ENCODE assay signal across 29 cellular contexts in the genomic region with DNA sequence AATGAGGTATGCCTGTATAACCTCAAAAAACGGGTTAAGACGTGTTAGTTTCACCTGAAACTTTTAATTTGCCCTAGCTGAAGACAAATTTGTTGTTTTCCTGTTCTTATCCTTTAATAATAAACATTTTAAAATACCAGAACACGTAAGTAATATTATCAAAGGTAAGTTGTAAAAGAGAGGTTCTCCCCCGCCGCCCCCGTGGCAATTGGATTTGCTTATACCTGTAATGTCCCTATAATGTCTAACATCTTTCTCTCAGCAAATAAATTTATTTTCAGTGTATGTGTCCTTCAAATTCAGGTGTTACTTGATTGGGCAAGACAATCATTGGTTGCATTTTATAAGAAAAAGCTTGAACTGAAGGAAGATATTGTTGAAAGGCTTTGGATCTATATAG.
"Had no signal": no experiment of that assay in that cellular context is flagged by ENCODE, and none has a peak within 500 bp of the region (broad histone marks: within the 10 kb centered on the region; RNA-seq: fewer than 3 reads in every experiment).

No MANE protein-coding gene starts in this region.

- H3K4me3 Mint-ChIP-seq: stimulated activated effector memory CD8-positive, alpha-beta T cell treated with anti-CD3 and anti-CD28 coated beads, Interleukin-12 subunit alpha, Interleukin-12 subunit beta, amount 100 ng/mL, for 72 hours; stimulated activated memory B cell treated with anti-CD40 and anti-IgM and Interleukin-4, amounts not matched to agents 10 μg/mL and 1 μg/mL and 100 μg/mL, for 72 hours; stimulated activated naive B cell treated with anti-CD40 and anti-IgM and Interleukin-4, amounts not matched to agents 10 μg/mL and 1 μg/mL and 100 μg/mL, for 72 hours; stimulated activated naive CD8-positive, alpha-beta T cell treated with anti-CD3 and anti-CD28 coated beads, Interleukin-15, amount 100 ng/mL, for 72 hours; stimulated activated naive CD8-positive, alpha-beta T cell treated with anti-CD3 and anti-CD28 coated beads, Interleukin-15, Interleukin-2, amounts not matched to agents 100 ng/mL and 50 ng/mL, for 24 hours; type B pancreatic cell had no signal

- DNase-seq: stimulated activated CD4-positive, alpha-beta T cell treated with anti-CD3 and anti-CD28 coated beads, Interleukin-2, amount 100 ng/mL, for 48 hours; stimulated activated CD4-positive, alpha-beta T cell treated with anti-CD3 and anti-CD28 coated beads, Interleukin-4, amount 100 ng/mL, for 1 hour; stimulated activated CD4-positive, alpha-beta T cell treated with anti-CD3 and anti-CD28 coated beads, Interleukin-4, amount 100 ng/mL, for 24 hours; stimulated activated CD4-positive, alpha-beta T cell treated with anti-CD3 and anti-CD28 coated beads, Interleukin-4, amount 100 ng/mL, for 4 hours; stimulated activated CD8-positive, alpha-beta memory T cell treated with anti-CD3 and anti-CD28 coated beads, Interleukin-4, amount 100 ng/mL, for 48 hours; stimulated activated naive B cell treated with anti-CD40 and anti-IgM and Interleukin-4, amounts not matched to agents 10 μg/mL and 1 μg/mL and 100 μg/mL, for 72 hours; stimulated activated naive CD4-positive, alpha-beta T cell; stimulated activated naive CD4-positive, alpha-beta T cell treated with Interleukin-2 at 50 U/mL for 16 hours; stimulated activated naive CD8-positive, alpha-beta T cell treated with anti-CD3 and anti-CD28 coated beads, Interleukin-15, amount 100 ng/mL, for 72 hours; stimulated activated naive CD8-positive, alpha-beta T cell treated with anti-CD3 and anti-CD28 coated beads, Interleukin-15, Interleukin-2, amounts not matched to agents 100 U/mL and 50 U/mL, for 24 hours; stomach; substantia nigra; testis; thyroid gland; tibial artery; transverse colon; trophoblast cell; upper lobe of left lung; upper lobe of right lung; uterus had no signal

- FAIRE-seq: urothelium cell line had no signal

- H3K27me3 ChIP-seq: stomach, suprapubic skin, testis, thyroid gland, tibial artery, tibial nerve, transverse colon, upper lobe of left lung, upper lobe of right lung, uterus, vagina had no signal

- H3K9me3 ChIP-seq: stomach, suprapubic skin, testis, thoracic aorta, thyroid gland, tibial artery, tibial nerve, transverse colon, upper lobe of left lung, upper lobe of right lung, uterus, vagina had no signal

- H3K27ac Mint-ChIP-seq: stimulated activated effector memory CD8-positive, alpha-beta T cell treated with anti-CD3 and anti-CD28 coated beads, Interleukin-12 subunit alpha, Interleukin-12 subunit beta, amount 100 ng/mL, for 72 hours; stimulated activated memory B cell treated with anti-CD40 and anti-IgM and Interleukin-4, amounts not matched to agents 10 μg/mL and 1 μg/mL and 100 μg/mL, for 72 hours; stimulated activated naive B cell treated with anti-CD40 and anti-IgM and Interleukin-4, amounts not matched to agents 10 μg/mL and 1 μg/mL and 100 μg/mL, for 72 hours; stimulated activated naive CD8-positive, alpha-beta T cell treated with anti-CD3 and anti-CD28 coated beads, Interleukin-15, Interleukin-2, amounts not matched to agents 100 ng/mL and 50 ng/mL, for 24 hours; type B pancreatic cell had no signal

- H3K9me3 Mint-ChIP-seq: stimulated activated effector memory CD8-positive, alpha-beta T cell treated with anti-CD3 and anti-CD28 coated beads, Interleukin-12 subunit alpha, Interleukin-12 subunit beta, amount 100 ng/mL, for 72 hours; stimulated activated memory B cell treated with anti-CD40 and anti-IgM and Interleukin-4, amounts not matched to agents 10 μg/mL and 1 μg/mL and 100 μg/mL, for 72 hours; stimulated activated naive B cell treated with anti-CD40 and anti-IgM and Interleukin-4, amounts not matched to agents 10 μg/mL and 1 μg/mL and 100 μg/mL, for 72 hours; stimulated activated naive CD8-positive, alpha-beta T cell treated with anti-CD3 and anti-CD28 coated beads, Interleukin-15, amount 100 ng/mL, for 72 hours; stimulated activated naive CD8-positive, alpha-beta T cell treated with anti-CD3 and anti-CD28 coated beads, Interleukin-15, Interleukin-2, amounts not matched to agents 100 ng/mL and 50 ng/mL, for 24 hours; type B pancreatic cell had no signal

- H3K36me3 ChIP-seq: uterus had no signal

- H3K27me3 Mint-ChIP-seq: stimulated activated memory B cell treated with anti-CD40 and anti-IgM and Interleukin-4, amounts not matched to agents 10 μg/mL and 1 μg/mL and 100 μg/mL, for 72 hours; stimulated activated naive B cell treated with anti-CD40 and anti-IgM and Interleukin-4, amounts not matched to agents 10 μg/mL and 1 μg/mL and 100 μg/mL, for 72 hours; stimulated activated naive CD8-positive, alpha-beta T cell treated with anti-CD3 and anti-CD28 coated beads, Interleukin-15, amount 100 ng/mL, for 72 hours; stimulated activated naive CD8-positive, alpha-beta T cell treated with anti-CD3 and anti-CD28 coated beads, Interleukin-15, Interleukin-2, amounts not matched to agents 100 ng/mL and 50 ng/mL, for 24 hours; type B pancreatic cell had no signal

- H3K4me3 ChIP-seq: stomach, suprapubic skin, testis, thoracic aorta, thyroid gland, tibial artery, tibial nerve, transverse colon, upper lobe of left lung, upper lobe of right lung, uterus, vagina had no signal

- ATAC-seq: stimulated activated effector memory CD8-positive, alpha-beta T cell treated with anti-CD3 and anti-CD28 coated beads, Interleukin-12 subunit alpha, Interleukin-12 subunit beta, amount 100 ng/mL, for 72 hours; stimulated activated memory B cell treated with anti-CD40 and anti-IgM and Interleukin-4, amounts not matched to agents 10 μg/mL and 1 μg/mL and 100 μg/mL, for 72 hours; stimulated activated naive B cell treated with anti-CD40 and anti-IgM and Interleukin-4, amounts not matched to agents 10 μg/mL and 1 μg/mL and 100 μg/mL, for 72 hours; stimulated activated naive CD8-positive, alpha-beta T cell treated with anti-CD3 and anti-CD28 coated beads, Interleukin-15, amount 100 ng/mL, for 72 hours; stimulated activated naive CD8-positive, alpha-beta T cell treated with anti-CD3 and anti-CD28 coated beads, Interleukin-15, Interleukin-2, amounts not matched to agents 100 U/mL and 50 U/mL, for 24 hours; upper lobe of right lung had no signal

- H3K27ac ChIP-seq: stomach, suprapubic skin, testis, thoracic aorta, thyroid gland, tibial artery, tibial nerve, transverse colon, upper lobe of left lung, upper lobe of right lung, uterus, vagina had no signal
